In genomic region chr17:79853168-79853567, GRCh38 we compare ENCODE assay signal across 8 cellular contexts. TPM values are rescaled to one million over a fixed set of nuclear protein-coding genes. Genes with fewer than 3 reads are reported as not detected.
DNase-seq lines count a peak whose midpoint lies in the region; ATAC-seq, FAIRE-seq and TF ChIP-seq lines count a peak whose summit lies in the region.
"Not testable (repeated sequence)": the region's sequence is repeated elsewhere in the genome, so short reads cannot be mapped to it uniquely, and the experiment has no call there.

No MANE protein-coding gene starts in this region.

- H3K27me3 Mint-ChIP-seq in astrocyte (ENCODE audit: low read depth, unreplicated experiment): peaks cover 43% of the 10 kb centered on the region

- not testable (repeated sequence) for H3K9me2 ChIP-seq in GM23248 (ENCODE audit: insufficient read depth)

- H3K27ac Mint-ChIP-seq in astrocyte (ENCODE audit: unreplicated experiment): not testable (repeated sequence)

- dilution Hi-C loops in keratinocyte (cut with MboI; ENCODE audit: extremely low pct_ligation_motif_present, low sequenced_read_pairs): not testable (repeated sequence)

- not testable (repeated sequence) for H3K9ac ChIP-seq in GM23248; astrocyte (ENCODE audit: low read length)
- H3K9ac ChIP-seq in keratinocyte (ENCODE audit: control insufficient read depth, extremely low read depth, insufficient read depth, low read length): peak overlapping the region; percentile 71

- H3K9me3 Mint-ChIP-seq in astrocyte (ENCODE audit: unreplicated experiment): not testable (repeated sequence)

- not testable (repeated sequence) for H3F3A ChIP-seq in GM23248 (ENCODE audit: insufficient read depth)

- ATAC-seq in RWPE2 (ENCODE audit: low read depth); upper lobe of left lung (ENCODE audit: low FRiP score in 2 of 2): not testable (repeated sequence)

- in situ Hi-C loops in GM23248 (cut with MboI): not testable (repeated sequence)

- peak overlapping the region; percentile 59 for H3K4me2 ChIP-seq in GM23248 (ENCODE audit: unreplicated experiment)
- H3K4me2 ChIP-seq in astrocyte (ENCODE audit: low read length): peak overlapping the region; percentile 69
- H3K4me2 ChIP-seq in keratinocyte (ENCODE audit: control insufficient read depth, extremely low read depth, insufficient read depth, low read depth, low read length): peak overlapping the region; percentile 91

- not testable (repeated sequence) for H3K4me3 Mint-ChIP-seq in astrocyte (ENCODE audit: unreplicated experiment)

- not testable (repeated sequence) for H3K9me3 ChIP-seq in GM23248 (ENCODE audit: low read depth); RWPE2 (ENCODE audit: severe bottlenecking); astrocyte (ENCODE audit: insufficient read depth, low read depth, low read length); keratinocyte (ENCODE audit: control insufficient read depth, low read depth, low read length); ovary; upper lobe of left lung

- not testable (repeated sequence) for TF ChIP-seq POLR2A in NB4 (IDR thresholded peaks at IDR 0.05; ENCODE audit: extremely low read depth, insufficient read length); ovary (IDR thresholded peaks at IDR 0.05); upper lobe of left lung (IDR thresholded peaks at IDR 0.05)

- intact Hi-C loops in ovary (cut with DNase I): not testable (repeated sequence)

- not testable (repeated sequence) for TF ChIP-seq CTCF in NB4 (IDR thresholded peaks at IDR 0.05; ENCODE audit: low read depth, low read length); RWPE2 (IDR thresholded peaks at IDR 0.05; ENCODE audit: poor library complexity, severe bottlenecking); astrocyte (IDR thresholded peaks at IDR 0.05; ENCODE audit: insufficient read depth, low read depth, low read length); keratinocyte (optimal IDR thresholded peaks at IDR 0.05 in 1 of 3, IDR thresholded peaks at IDR 0.05 in 1 of 3, conservative IDR thresholded peaks at IDR 0.05 in 1 of 3; ENCODE audit: extremely low read depth in 1 of 3, insufficient read depth in 2 of 3, low read length in 3 of 3); ovary (IDR thresholded peaks at IDR 0.05); upper lobe of left lung (IDR thresholded peaks at IDR 0.05)

- not testable (repeated sequence) for H3K36me3 ChIP-seq in GM23248 (ENCODE audit: low read depth); RWPE2 (ENCODE audit: low read depth); astrocyte (ENCODE audit: insufficient read depth, low read length); keratinocyte (ENCODE audit: control insufficient read depth in 2 of 2, extremely low read depth in 1 of 2, insufficient read depth in 2 of 2, low read length in 2 of 2); ovary; upper lobe of left lung

- H3K27me3 ChIP-seq in GM23248 (replicated peaks; ENCODE audit: insufficient read depth): peaks cover 14% of the 10 kb centered on the region; the same call in 1 of the 2 replicates
- H3K27me3 ChIP-seq in RWPE2 (ENCODE audit: insufficient read depth, poor library complexity, severe bottlenecking); astrocyte (ENCODE audit: insufficient read depth, low read length); keratinocyte (ENCODE audit: control insufficient read depth, extremely low read depth, insufficient read depth, low read length); ovary; upper lobe of left lung: not testable (repeated sequence)

- not testable (repeated sequence) for H3K27ac ChIP-seq in GM23248; astrocyte (ENCODE audit: low read depth, low read length); keratinocyte (ENCODE audit: control insufficient read depth, insufficient read depth, low read length); ovary
- H3K27ac ChIP-seq in RWPE2 (ENCODE audit: poor library complexity, severe bottlenecking) (peak overlapping the region; percentile 85), epithelial cell of prostate (peak overlapping the region; percentile 85), upper lobe of left lung (peak overlapping the region in 3 of 4 donors; percentile 42 to 57 (median 43))

- 85 to 86% methylated on average over 10 of the region's 10 CpGs for WGBS in GM23248 (ENCODE audit: low coverage in 1 of 2, low lambda C conversion rate in 2 of 2, missing lambda C conversion rate in 2 of 2), 2 experiments
- WGBS in ovary, 3 donors: 79 to 85% (median 83%) methylated on average over 10 of the region's 10 CpGs
- WGBS in upper lobe of left lung, 2 donors: 89 to 90% methylated on average over 10 of the region's 10 CpGs

- not testable (repeated sequence) for DNase-seq in GM23248; NB4 (ENCODE audit: low read depth); RWPE2 (ENCODE audit: low spot score); astrocyte (ENCODE audit: low read depth); epithelial cell of prostate (ENCODE audit: low read depth, low spot score); keratinocyte (ENCODE audit: low read depth, low spot score); ovary; upper lobe of left lung

- not testable (repeated sequence) for FAIRE-seq in astrocyte (lab: Jason Lieb, UNC); keratinocyte (lab: Jason Lieb, UNC)

- H3K4me1 ChIP-seq in GM23248 (ENCODE audit: insufficient read depth); ovary (ENCODE audit: insufficient read depth); upper lobe of left lung: not testable (repeated sequence)
- H3K4me1 ChIP-seq in RWPE2 (ENCODE audit: insufficient read depth, poor library complexity, severe bottlenecking) (peaks cover 21% of the 10 kb centered on the region), astrocyte (ENCODE audit: insufficient read depth, low read length) (peaks cover 16% of the 10 kb centered on the region), keratinocyte (ENCODE audit: control insufficient read depth, extremely low read depth, insufficient read depth, low read length) (peaks cover 26% of the 10 kb centered on the region)

- H2AFZ ChIP-seq in GM23248 (peak overlapping the region; percentile 84), astrocyte (ENCODE audit: low read depth, low read length) (peak overlapping the region; percentile 57)
- H2AFZ ChIP-seq in keratinocyte (ENCODE audit: control insufficient read depth, low read length): not testable (repeated sequence)

- H3K4me3 ChIP-seq in GM23248; RWPE2 (ENCODE audit: severe bottlenecking); astrocyte (ENCODE audit: insufficient read depth, low read depth, low read length): not testable (repeated sequence)
- H3K4me3 ChIP-seq in NB4 (ENCODE audit: low read depth, low read length) (peak overlapping the region; percentile 44), keratinocyte (ENCODE audit: control insufficient read depth in 2 of 3, extremely low read depth in 1 of 3, insufficient read depth in 2 of 3, low read depth in 1 of 3, low read length in 3 of 3) (peak overlapping the region in 1 of 3 experiments; percentile 61), ovary (peak overlapping the region; percentile 18), upper lobe of left lung (peak overlapping the region in 1 of 4 donors; percentile 34)

- H3K9me1 ChIP-seq in keratinocyte (ENCODE audit: control insufficient read depth, extremely low read depth, insufficient read depth, low read length): not testable (repeated sequence)

- not testable (repeated sequence) for H3K4me1 Mint-ChIP-seq in astrocyte (ENCODE audit: low read depth, unreplicated experiment)

- not testable (repeated sequence) for H4K20me1 ChIP-seq in GM23248 (ENCODE audit: insufficient read depth); astrocyte (ENCODE audit: insufficient read depth, low read length); keratinocyte (ENCODE audit: control insufficient read depth, extremely low read depth, insufficient read depth, low read length)

- H3K36me3 Mint-ChIP-seq in astrocyte (ENCODE audit: low read depth, unreplicated experiment): not testable (repeated sequence)

- H3K79me2 ChIP-seq in GM23248 (ENCODE audit: insufficient read depth); astrocyte (ENCODE audit: insufficient read depth, low read length); keratinocyte (ENCODE audit: control insufficient read depth, insufficient read depth, low read length): not testable (repeated sequence)

- TF ChIP-seq EP300 in ovary (IDR thresholded peaks at IDR 0.05); upper lobe of left lung (IDR thresholded peaks at IDR 0.05): not testable (repeated sequence)

RNA-seq across cellular contexts. Expression of gene CBX4, which starts 13.9 kb away (rescaled TPM):
- 11.4 and 18.9 TPM in 2 replicates for total RNA-seq in GM23248 (2014; rRNA removed; shearing (Covaris generic))
- 1.2 and 1.4 TPM in 2 replicates for polyA plus RNA-seq in GM23248 (2016; fragmentation: Nextera tagmentation; extraction: Ambion mirVana)
- total RNA-seq in astrocyte: 12.6 and 16.9 TPM in 2 replicates
- polyA plus RNA-seq in keratinocyte: 5.4 to 11.0 TPM (median 7.0 TPM) in 3 replicates
- 26.5 TPM for polyA plus RNA-seq in keratinocyte (2011; ENCODE audit: low read depth)
- 3.5 and 6.7 TPM in 2 replicates for polyA plus RNA-seq in keratinocyte (2011; cell fraction: cytosol; rRNA removed)
- 9.5 and 9.7 TPM in 2 replicates for polyA plus RNA-seq in keratinocyte (2011; cell fraction: nucleus; rRNA removed)
- 8.2 and 21.9 TPM in 2 replicates for polyA plus RNA-seq in keratinocyte (2012; ENCODE audit: low replicate concordance)
- polyA minus RNA-seq in keratinocyte: 1.8 to 6.5 TPM (median 2.7 TPM) in 3 replicates
- polyA minus RNA-seq in keratinocyte (2011; cell fraction: cytosol; rRNA and poly(A)+ RNA removed): 17.5 TPM
- 12.8 and 12.9 TPM in 2 replicates for polyA minus RNA-seq in keratinocyte (2011; cell fraction: nucleus; rRNA and poly(A)+ RNA removed)
- 10 to 100 TPM in 6 of 7 donors, 1 to 10 TPM in 1; 5.5 to 27.9 (median 16.5) TPM for total RNA-seq in ovary
- 10 to 100 TPM in 1 of 2 donors, 1 to 10 TPM in 1; 7.8 to 10.7 TPM for polyA plus RNA-seq in ovary
- 10 to 100 TPM; 17.0 to 33.3 (median 25.0) TPM for total RNA-seq in upper lobe of left lung

RNA-seq across cellular contexts. Expression of gene CBX8, which starts 56.3 kb away (rescaled TPM):
- 2.7 and 3.9 TPM in 2 replicates for total RNA-seq in GM23248 (2014; rRNA removed; shearing (Covaris generic))
- 5.9 and 6.4 TPM in 2 replicates for polyA plus RNA-seq in GM23248 (2016; fragmentation: Nextera tagmentation; extraction: Ambion mirVana)
- 2.5 and 3.4 TPM in 2 replicates for total RNA-seq in astrocyte
- polyA plus RNA-seq in keratinocyte: 0.22 to 0.49 TPM (median 0.24 TPM) in 3 replicates
- 0.31 TPM for polyA plus RNA-seq in keratinocyte (2011; ENCODE audit: low read depth)
- 0.29 and 0.86 TPM in 2 replicates for polyA plus RNA-seq in keratinocyte (2011; cell fraction: cytosol; rRNA removed)
- 0.67 and 1.5 TPM in 2 replicates for polyA plus RNA-seq in keratinocyte (2011; cell fraction: nucleus; rRNA removed)
- polyA plus RNA-seq in keratinocyte (2012; ENCODE audit: low replicate concordance): 2.2 and 2.8 TPM in 2 replicates
- 0.13 to 0.38 TPM (median 0.36 TPM) in 3 replicates for polyA minus RNA-seq in keratinocyte
- polyA minus RNA-seq in keratinocyte (2011; cell fraction: cytosol; rRNA and poly(A)+ RNA removed): not detected
- polyA minus RNA-seq in keratinocyte (2011; cell fraction: nucleus; rRNA and poly(A)+ RNA removed): 0.53 and 1.9 TPM in 2 replicates
- 1 to 10 TPM in 6 of 7 donors, under 1 TPM in 1; 0.60 to 7.0 (median 3.9) TPM for total RNA-seq in ovary
- polyA plus RNA-seq in ovary: 1 to 10 TPM; 1.1 to 3.2 TPM
- total RNA-seq in upper lobe of left lung: 10 to 100 TPM in 1 of 6 donors, 1 to 10 TPM in 5; 2.0 to 16.8 (median 8.8) TPM
